ENCODE assay signal across 8 cellular contexts in the genomic region with DNA sequence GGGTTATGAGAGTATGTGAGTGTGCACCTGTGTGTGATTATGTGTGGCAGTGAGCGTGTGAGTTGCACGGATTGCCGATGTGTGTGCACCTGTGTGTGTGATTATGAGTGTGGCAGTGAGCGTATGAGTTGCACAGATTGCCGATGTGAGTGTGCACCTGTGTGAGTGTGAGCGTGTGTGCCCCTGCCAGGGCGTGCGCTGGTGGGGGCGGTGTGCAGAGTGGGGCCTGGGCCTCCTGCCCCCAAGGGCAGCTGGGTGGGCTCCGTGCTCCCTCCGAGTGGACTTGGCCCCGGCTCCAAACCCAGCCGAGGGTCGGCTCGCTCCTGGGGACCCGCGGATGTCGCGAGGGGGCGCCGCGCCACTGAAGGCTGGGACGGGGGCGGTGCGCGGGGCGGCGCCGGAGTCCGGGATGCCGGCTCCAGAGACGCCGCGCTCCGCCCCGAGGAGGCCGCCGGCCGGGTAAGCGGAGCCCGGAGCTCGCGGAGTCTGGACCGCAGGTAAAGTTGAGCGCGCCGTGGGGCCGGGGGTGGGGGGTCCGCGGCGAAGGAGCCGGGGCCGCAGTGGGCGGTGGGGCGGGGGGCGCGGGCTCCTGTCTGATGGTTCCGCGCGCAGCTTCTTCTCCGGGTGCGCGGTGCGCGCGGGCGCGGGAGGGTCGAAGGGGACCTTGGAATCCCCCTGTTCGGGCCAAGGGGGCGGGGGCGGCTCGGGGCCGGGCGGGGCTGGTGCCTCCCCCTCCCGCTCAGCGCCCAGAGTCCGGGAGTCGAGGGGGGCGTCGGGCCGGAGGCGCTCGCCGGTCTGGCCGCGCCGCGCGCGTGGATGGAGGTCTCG. TPM values are rescaled to one million over a fixed set of nuclear protein-coding genes. Genes with fewer than 3 reads are reported as not detected.
DNase-seq lines count a peak whose midpoint lies in the region; ATAC-seq and TF ChIP-seq lines count a peak whose summit lies in the region.

Gene KCNG2, plus strand, starts transcription at position 421 of the 828 bp plus-strand sequence. CDS start 65,730 bp downstream, outside the sequence.

- H3K27me3 Mint-ChIP-seq in activated naive CD8-positive, alpha-beta T cell = peaks cover 28% of the 10 kb centered on the region

- H3K9ac ChIP-seq in stomach smooth muscle (ENCODE audit: low read length in 2 of 2) (no peak within 1 kb of the TSS), MM.1S (ENCODE audit: low read length) (no peak within 1 kb of the TSS)

- no peaks in the 10 kb centered on the region for H3K9me2 ChIP-seq in MM.1S (replicated peaks; ENCODE audit: insufficient read depth, low read length)

- DNase-seq in BE2C (peak; percentile 20), SJCRH30 (no peak), MM.1S (no peak)

- H3K4me1 ChIP-seq in BE2C (no peaks in the 10 kb centered on the region), stomach smooth muscle (ENCODE audit: control insufficient read depth, insufficient read depth, low read length) (peaks cover 7% of the 10 kb centered on the region), SJCRH30 (no peaks in the 10 kb centered on the region), MM.1S (ENCODE audit: low read length) (no peaks in the 10 kb centered on the region)

- H3K27me3 ChIP-seq in BE2C (peaks cover 34% of the 10 kb centered on the region), stomach smooth muscle (ENCODE audit: control insufficient read depth in 1 of 2, insufficient read depth in 2 of 2, low read length in 2 of 2) (peaks cover 31 to 46% of the 10 kb centered on the region in 2 donors), SJCRH30 (no peaks in the 10 kb centered on the region), MM.1S (replicated peaks; ENCODE audit: insufficient read depth, low read length) (no peaks in the 10 kb centered on the region)

- H3K36me3 Mint-ChIP-seq in activated naive CD8-positive, alpha-beta T cell = no peaks in the 10 kb centered on the region

- ATAC-seq in GM21723 (IDR thresholded peaks at IDR 0.05; ENCODE audit: unreplicated experiment) = peak; percentile 53
- ATAC-seq in HG03039 (IDR thresholded peaks at IDR 0.05; ENCODE audit: unreplicated experiment) = no peak

- H3K4me3 ChIP-seq in BE2C (ENCODE audit: low read depth, low read length) (no peak within 1 kb of the TSS), iPS-18c (ENCODE audit: insufficient read depth, low read depth, low read length) (peak within 1 kb of the TSS; percentile 56), stomach smooth muscle (ENCODE audit: low read length in 2 of 2) (peak within 1 kb of the TSS; percentile 22 to 35), SJCRH30 (no peak within 1 kb of the TSS), MM.1S (ENCODE audit: low read length) (no peak within 1 kb of the TSS)

- H3K36me3 ChIP-seq in BE2C (no peaks in the 10 kb centered on the region), stomach smooth muscle (ENCODE audit: control insufficient read depth in 2 of 2, insufficient read depth in 2 of 2, low read length in 2 of 2) (no peaks in the 10 kb centered on the region), SJCRH30 (no peaks in the 10 kb centered on the region), MM.1S (replicated peaks; ENCODE audit: insufficient read depth, low read length) (no peaks in the 10 kb centered on the region)

- no peak within 1 kb of the TSS for H3K4me2 ChIP-seq in MM.1S (ENCODE audit: low read depth, low read length)

- no peak within 1 kb of the TSS for H3K27ac ChIP-seq in stomach smooth muscle (ENCODE audit: low read length)
- H3K27ac ChIP-seq in SJCRH30 = no peak within 1 kb of the TSS
- no peak within 1 kb of the TSS for H3K27ac ChIP-seq in MM.1S (ENCODE audit: low read length)

- peaks cover 14% of the 10 kb centered on the region for H3K4me1 Mint-ChIP-seq in activated naive CD8-positive, alpha-beta T cell (ENCODE audit: low read depth)

- no peaks in the 10 kb centered on the region for H3K9me3 Mint-ChIP-seq in activated naive CD8-positive, alpha-beta T cell (ENCODE audit: low read depth)

- H3K27ac Mint-ChIP-seq in activated naive CD8-positive, alpha-beta T cell = no peak within 1 kb of the TSS

- H3K79me2 ChIP-seq in MM.1S (ENCODE audit: low read length) = no peaks in the 10 kb centered on the region

- H3F3A ChIP-seq in MM.1S (ENCODE audit: insufficient read depth, low read length) = no peaks in the 10 kb centered on the region

- TF ChIP-seq CTCF in BE2C (IDR thresholded peaks at IDR 0.05; ENCODE audit: low read depth, low read length) = no peak
- no peak for TF ChIP-seq CTCF in MM.1S (IDR thresholded peaks at IDR 0.05; ENCODE audit: low read length)

- no peaks in the 10 kb centered on the region for H4K20me1 ChIP-seq in MM.1S (ENCODE audit: insufficient read depth, low read length)

- no peak within 1 kb of the TSS for H2AFZ ChIP-seq in MM.1S (ENCODE audit: low read length)

- H3K9me3 ChIP-seq in BE2C = no peaks in the 10 kb centered on the region
- H3K9me3 ChIP-seq in iPS-18c (ENCODE audit: control insufficient read depth, insufficient read depth, low read length) = peaks cover 2% of the 10 kb centered on the region
- H3K9me3 ChIP-seq in stomach smooth muscle (ENCODE audit: control insufficient read depth in 2 of 2, low read length in 2 of 2) = no peaks in the 10 kb centered on the region
- H3K9me3 ChIP-seq in SJCRH30 (replicated peaks) = no peaks in the 10 kb centered on the region
- no peaks in the 10 kb centered on the region for H3K9me3 ChIP-seq in MM.1S (replicated peaks; ENCODE audit: insufficient read depth, low read length)

- peak within 1 kb of the TSS; percentile 81 for H3K4me3 Mint-ChIP-seq in activated naive CD8-positive, alpha-beta T cell

RNA-seq across cellular contexts. Expression of gene KCNG2, which starts in this region (rescaled TPM):
- polyA plus RNA-seq in BE2C (2012; ENCODE audit: insufficient read depth, insufficient read length, low read depth) = 2.8 TPM
- total RNA-seq in SJCRH30 (2014; rRNA removed; shearing (Covaris generic)) = not detected in 2 replicates

Comparison
In these comparisons a context has a peak if more than half of its experiments do, and no peak if none do; other contexts are left out.
1. H3K4me3 ChIP-seq: peak in iPS-18c (single experiment) and stomach smooth muscle (2 of 2); none in BE2C (single experiment), SJCRH30 (single experiment) and MM.1S (single experiment).